9 cellular contexts compared by ENCODE assay signal in the genomic region with DNA sequence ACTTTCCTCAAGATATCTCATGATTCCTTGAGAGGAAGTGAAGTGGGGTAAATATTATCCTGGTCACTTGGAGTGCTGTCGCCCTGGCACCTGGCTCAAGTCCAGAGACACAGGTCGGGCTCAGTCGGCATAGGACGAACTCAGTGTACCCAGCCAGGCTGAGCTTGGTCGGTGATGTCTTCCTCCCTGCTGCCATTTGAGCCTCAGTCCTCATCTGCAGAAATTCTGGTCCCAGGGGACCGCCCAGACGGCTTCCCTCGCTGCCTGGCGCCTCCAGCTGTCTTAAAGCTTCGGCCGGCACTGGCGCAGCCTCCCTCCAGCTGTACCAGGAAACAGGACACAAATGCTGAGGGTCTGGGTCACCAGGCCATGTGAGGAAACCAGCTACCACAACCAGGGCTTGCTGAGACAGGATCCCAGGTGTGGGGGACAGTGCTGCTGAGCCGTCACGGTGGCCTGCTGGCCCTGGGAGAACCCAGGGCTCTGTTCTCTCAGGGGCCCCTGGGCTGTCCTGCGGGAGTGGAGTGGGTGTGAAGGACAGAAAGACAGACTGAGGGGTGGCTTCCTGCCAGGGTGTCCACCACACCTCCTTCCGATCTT. TPM values are rescaled to one million over a fixed set of nuclear protein-coding genes. Genes with fewer than 3 reads are reported as not detected.
DNase-seq lines count a peak whose midpoint lies in the region; ATAC-seq, FAIRE-seq and TF ChIP-seq lines count a peak whose summit lies in the region.
"Had no signal": no experiment of that assay in that cellular context is flagged by ENCODE, and none has a peak within 500 bp of the region (broad histone marks: within the 10 kb centered on the region; RNA-seq: fewer than 3 reads in every experiment).

No MANE protein-coding gene starts in this region.

- DNase-seq in adrenal gland, result peak in 4 of 7 donors; percentile 16 to 61 (median 32)
- DNase-seq in mucosa of descending colon, result peak in 2 of 3 donors; percentile 18 to 50
- no peak for DNase-seq in HTR-8/SVneo (ENCODE audit: insufficient read length, low spot score)
- DNase-seq in H54 (ENCODE audit: insufficient read length, low spot score), result no peak
- no peak for DNase-seq in NCI-H2029 (lab: John Stamatoyannopoulos, UW)

- intact Hi-C loops in adrenal gland (cut with DNase I), result no loop called here
- intact Hi-C loops in mucosa of descending colon (cut with DNase I, micrococcal nuclease), result no loop called here

- H3K27me3 ChIP-seq in BLaER1 treated with 17β-estradiol and CSF1 and Interleukin-3, amounts not matched to agents 10 nM and 100 nM, result no peaks in the 10 kb centered on the region
- H3K27me3 ChIP-seq in adrenal gland, result no peaks in the 10 kb centered on the region

- H3K9me3 Mint-ChIP-seq in IgD-negative memory B cell, result no peaks in the 10 kb centered on the region

- H3K36me3 ChIP-seq in BLaER1 treated with 17β-estradiol and CSF1 and Interleukin-3, amounts not matched to agents 10 nM and 100 nM, result no peaks in the 10 kb centered on the region
- H3K36me3 ChIP-seq in adrenal gland (replicated peaks in 1 of 2) (no peaks in the 10 kb centered on the region), mucosa of descending colon (ENCODE audit: low read depth) (no peaks in the 10 kb centered on the region)
- H3K36me3 ChIP-seq: prostate gland had no signal

- peaks cover 7% of the 10 kb centered on the region for H3K27me3 Mint-ChIP-seq in IgD-negative memory B cell

- TF ChIP-seq CTCF in adrenal gland (IDR thresholded peaks at IDR 0.05), result no peak
- no peak for TF ChIP-seq CTCF in mucosa of descending colon (IDR thresholded peaks at IDR 0.05)

- peak overlapping the region in 5 of 10 experiments; percentile 8 to 60 (median 37); a peak in 7 of 20 replicates for H3K4me3 ChIP-seq in BLaER1 treated with 17β-estradiol and CSF1 and Interleukin-3, amounts not matched to agents 10 nM and 100 nM
- no peak overlapping the region for H3K4me3 ChIP-seq in adrenal gland
- no peak overlapping the region for H3K4me3 ChIP-seq in mucosa of descending colon
- H3K4me3 ChIP-seq: prostate gland had no signal

- 67 to 83% (median 73%) methylated on average over 5 to 16 of the region's 16 CpGs for WGBS in adrenal gland, 4 donors

- no peaks in the 10 kb centered on the region for H3K9me3 ChIP-seq in BLaER1 treated with 17β-estradiol and CSF1 and Interleukin-3, amounts not matched to agents 10 nM and 100 nM (replicated peaks in 1 of 11)
- no peaks in the 10 kb centered on the region for H3K9me3 ChIP-seq in adrenal gland (replicated peaks in 1 of 3)
- H3K9me3 ChIP-seq in mucosa of descending colon, result no peaks in the 10 kb centered on the region
- H3K9me3 ChIP-seq: prostate gland had no signal

- peak overlapping the region in 2 of 3 donors; percentile 32 to 42 for H3K27ac Mint-ChIP-seq in IgD-negative memory B cell

- H4K20me1 ChIP-seq in BLaER1 treated with 17β-estradiol and CSF1 and Interleukin-3, amounts not matched to agents 10 nM and 100 nM, result peaks cover 0 to 17% (median 0%) of the 10 kb centered on the region in 11 experiments; a peak in 3 of 22 replicates

- H3K4me1 Mint-ChIP-seq in IgD-negative memory B cell, result peaks cover 19 to 30% (median 29%) of the 10 kb centered on the region in 3 donors

- H3K4me1 ChIP-seq in BLaER1 treated with 17β-estradiol and CSF1 and Interleukin-3, amounts not matched to agents 10 nM and 100 nM, result peaks cover 43 to 60% (median 53%) of the 10 kb centered on the region in 10 experiments
- H3K4me1 ChIP-seq in adrenal gland (replicated peaks in 1 of 2) (peaks cover 23 to 30% of the 10 kb centered on the region in 2 donors), mucosa of descending colon (ENCODE audit: low read depth) (peaks cover 24% of the 10 kb centered on the region)

- H3K4me2 ChIP-seq in BLaER1 treated with 17β-estradiol and CSF1 and Interleukin-3, amounts not matched to agents 10 nM and 100 nM, result peak overlapping the region; percentile 78 to 99 (median 93)

- peak overlapping the region; percentile 26 to 85 (median 56) for H3K4me3 Mint-ChIP-seq in IgD-negative memory B cell

- no peak for FAIRE-seq in HTR-8/SVneo (lab: Jason Lieb, UNC)
- no peak for FAIRE-seq in H54 (lab: Jason Lieb, UNC)

- H3K36me3 Mint-ChIP-seq in IgD-negative memory B cell, result peaks cover 1% of the 10 kb centered on the region

- peak overlapping the region in 9 of 11 experiments; percentile 43 to 70 (median 62); a peak in 17 of 22 replicates for H3K27ac ChIP-seq in BLaER1 treated with 17β-estradiol and CSF1 and Interleukin-3, amounts not matched to agents 10 nM and 100 nM
- peak overlapping the region in 1 of 5 donors; percentile 78 for H3K27ac ChIP-seq in adrenal gland
- H3K27ac ChIP-seq: prostate gland had no signal

- peak overlapping the region in 10 of 11 experiments; percentile 7 to 72 (median 54); a peak in 17 of 22 replicates for H3K9ac ChIP-seq in BLaER1 treated with 17β-estradiol and CSF1 and Interleukin-3, amounts not matched to agents 10 nM and 100 nM

- ATAC-seq in mucosa of descending colon (no peak), HG03025 (IDR thresholded peaks at IDR 0.05; ENCODE audit: low FRiP score, unreplicated experiment) (no peak)

- no peak for TF ChIP-seq POLR2A in adrenal gland (IDR thresholded peaks at IDR 0.05)
- TF ChIP-seq POLR2A in H54 (IDR thresholded peaks at IDR 0.05; ENCODE audit: low read depth, low read length), result no peak

RNA-seq across cellular contexts. Expression of gene KLC1, which starts 5.0 kb away (rescaled TPM):
- polyA plus RNA-seq in IgD-negative memory B cell (80.2 TPM), adrenal gland (100 to 1,000 TPM in 2 of 3 donors, 10 to 100 TPM in 1; 70.7 to 164 (median 120) TPM)
- total RNA-seq in adrenal gland (100 to 1,000 TPM in 6 of 8 donors, 10 to 100 TPM in 2; 87.4 to 248 (median 132) TPM), mucosa of descending colon (100 to 1,000 TPM in 2 of 3 donors, 10 to 100 TPM in 1; 99.3 to 188 (median 104) TPM)

Comparison
In these comparisons a context has a peak if more than half of its experiments do, and no peak if none do; other contexts are left out.
1. DNase-seq: peak in adrenal gland (4 of 7) and mucosa of descending colon (2 of 3); none in HTR-8/SVneo (single experiment), H54 (single experiment) and NCI-H2029 (single experiment).